8 cellular contexts compared by ENCODE assay signal in genomic region chr1:235161685-235162327, GRCh38. TPM values are rescaled to one million over a fixed set of nuclear protein-coding genes. Genes with fewer than 3 reads are reported as not detected.
DNase-seq lines count a peak whose midpoint lies in the region; ATAC-seq and TF ChIP-seq lines count a peak whose summit lies in the region.

No MANE protein-coding gene starts in this region.

- H3K4me3 ChIP-seq in iPS-18a (ENCODE audit: low read length) (peak overlapping the region; percentile 91), stomach smooth muscle (ENCODE audit: low read length in 2 of 2) (peak overlapping the region; percentile 84 to 99)

- H3K27ac Mint-ChIP-seq in activated CD8-positive, alpha-beta T cell treated with anti-CD3 and anti-CD28 coated beads for 36 hours: peak overlapping the region; percentile 100

- H3K9ac ChIP-seq in iPS-18a (ENCODE audit: low read length) (peak overlapping the region; percentile 90), stomach smooth muscle (ENCODE audit: low read length in 2 of 2) (peak overlapping the region; percentile 79 to 97)

- DNase-seq in NCI-H748 (lab: John Stamatoyannopoulos, UW; ENCODE audit: unreplicated experiment) (peak; percentile 31), NCI-H748 treated with DMSO at 0.1 percent for 48 hours (lab: John Stamatoyannopoulos, UW) (no peak), SHP77 treated with DMSO at 0.1 percent for 48 hours (lab: John Stamatoyannopoulos, UW) (no peak)
- no peak for DNase-seq in activated CD8-positive, alpha-beta T cell treated with anti-CD3 and anti-CD28 coated beads for 36 hours

- H3K27me3 ChIP-seq in iPS-18a (ENCODE audit: control insufficient read depth, insufficient read depth, low read length) (no peaks in the 10 kb centered on the region), stomach smooth muscle (ENCODE audit: control insufficient read depth in 1 of 2, insufficient read depth in 2 of 2, low read length in 2 of 2) (no peaks in the 10 kb centered on the region)

- H3K4me1 Mint-ChIP-seq in activated CD8-positive, alpha-beta T cell treated with anti-CD3 and anti-CD28 coated beads for 36 hours (ENCODE audit: low read depth): peaks cover 16% of the 10 kb centered on the region

- H3K9me3 ChIP-seq in iPS-18a (ENCODE audit: control insufficient read depth, low read depth, low read length) (no peaks in the 10 kb centered on the region), stomach smooth muscle (ENCODE audit: control insufficient read depth in 2 of 2, low read length in 2 of 2) (no peaks in the 10 kb centered on the region)

- intact Hi-C loops in activated CD8-positive, alpha-beta T cell treated with anti-CD3 and anti-CD28 coated beads for 36 hours (cut with micrococcal nuclease): loop anchor here (2.0 kb wide), 1 partner anchor 33 kb away; the partner anchor contains the start of gene TOMM20

- H3K27ac ChIP-seq in iPS-18a (ENCODE audit: low read length): peak overlapping the region; percentile 74
- H3K27ac ChIP-seq in stomach smooth muscle (ENCODE audit: low read length): peak overlapping the region; percentile 83

- H3K4me3 Mint-ChIP-seq in activated CD8-positive, alpha-beta T cell treated with anti-CD3 and anti-CD28 coated beads for 36 hours: peak overlapping the region; percentile 99

- no peak for TF ChIP-seq CTCF in activated CD8-positive, alpha-beta T cell treated with anti-CD3 and anti-CD28 coated beads for 36 hours (IDR thresholded peaks at IDR 0.05)

- H3K4me1 ChIP-seq in iPS-18a (ENCODE audit: control insufficient read depth, low read depth, low read length): peaks cover 10% of the 10 kb centered on the region
- H3K4me1 ChIP-seq in stomach smooth muscle (ENCODE audit: control insufficient read depth, insufficient read depth, low read length): peaks cover 4% of the 10 kb centered on the region

- H3K27me3 Mint-ChIP-seq in activated CD8-positive, alpha-beta T cell treated with anti-CD3 and anti-CD28 coated beads for 36 hours: no peaks in the 10 kb centered on the region

- H3K9me3 Mint-ChIP-seq in activated CD8-positive, alpha-beta T cell treated with anti-CD3 and anti-CD28 coated beads for 36 hours: no peaks in the 10 kb centered on the region

- H3K36me3 Mint-ChIP-seq in activated CD8-positive, alpha-beta T cell treated with anti-CD3 and anti-CD28 coated beads for 36 hours (ENCODE audit: low read depth): peaks cover 23% of the 10 kb centered on the region

- CTCF ChIA-PET in activated CD8-positive, alpha-beta T cell treated with anti-CD3 and anti-CD28 coated beads for 36 hours (lab: Charles Lee): interaction anchor here (1.0 to 2.5 kb wide), 3 partner anchors 21 to 254 kb away, joined by 4 to 14 read pairs (median 4); no protein-coding TSS in a partner anchor

- no peak for ATAC-seq in activated CD8-positive, alpha-beta T cell treated with anti-CD3 and anti-CD28 coated beads for 36 hours
- ATAC-seq in GM19463 (IDR thresholded peaks at IDR 0.05; ENCODE audit: unreplicated experiment) (no peak), GM19023 (IDR thresholded peaks at IDR 0.05; ENCODE audit: unreplicated experiment) (no peak)

- POLR2A ChIA-PET in activated CD8-positive, alpha-beta T cell treated with anti-CD3 and anti-CD28 coated beads for 36 hours (lab: Charles Lee): interaction anchor here (0.6 to 3.2 kb wide), 11 partner anchors 9 to 552 kb away, joined by 3 to 17 read pairs (median 4); partner anchors contain the start of gene IRF2BP2

- peaks cover 22% of the 10 kb centered on the region for H3K36me3 ChIP-seq in iPS-18a (ENCODE audit: control insufficient read depth, low read depth, low read length)
- peaks cover 9 to 11% of the 10 kb centered on the region in 2 donors for H3K36me3 ChIP-seq in stomach smooth muscle (ENCODE audit: control insufficient read depth in 2 of 2, insufficient read depth in 2 of 2, low read length in 2 of 2)

RNA-seq across cellular contexts. Expression of gene RBM34, which starts 0.8 kb away (rescaled TPM):
- total RNA-seq in activated CD8-positive, alpha-beta T cell treated with anti-CD3 and anti-CD28 coated beads for 36 hours: 100 to 1,000 TPM; 136 TPM

RNA-seq across cellular contexts. Expression of gene TOMM20, which starts 33.2 kb away (rescaled TPM):
- total RNA-seq in activated CD8-positive, alpha-beta T cell treated with anti-CD3 and anti-CD28 coated beads for 36 hours: 100 to 1,000 TPM; 155 to 159 TPM
